ENCODE assay signal across 25 cellular contexts in the genomic region with DNA sequence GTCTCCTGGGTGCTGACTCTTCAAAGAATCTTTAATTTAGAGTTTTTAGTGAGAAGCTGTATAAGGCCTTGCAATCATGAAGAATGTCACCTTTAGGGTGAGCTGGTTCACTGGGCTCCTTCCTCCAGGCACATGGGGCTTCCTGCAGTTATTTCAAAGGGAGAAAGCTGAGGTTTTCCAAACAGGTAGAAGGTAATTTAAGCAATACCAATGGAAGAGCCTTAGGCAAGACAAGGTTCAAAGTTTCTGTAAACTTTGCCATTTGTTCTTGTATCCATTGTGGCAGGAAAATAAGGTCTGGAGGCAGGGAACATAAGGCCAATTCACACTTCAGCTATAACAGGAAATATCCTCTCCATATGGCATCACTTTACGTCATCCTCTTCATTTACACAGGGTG.
DNase-seq lines count a peak whose midpoint lies in the region; ATAC-seq and TF ChIP-seq lines count a peak whose summit lies in the region.
"Had no signal": no experiment of that assay in that cellular context is flagged by ENCODE, and none has a peak within 500 bp of the region (broad histone marks: within the 10 kb centered on the region; RNA-seq: fewer than 3 reads in every experiment).

No MANE protein-coding gene starts in this region.

- WGBS in GM23248 (ENCODE audit: low coverage in 1 of 2, low lambda C conversion rate in 2 of 2, missing lambda C conversion rate in 2 of 2), 2 experiments: 0 to 13% methylated on average over 1 of the region's 1 CpG
- 0% methylated on average over 1 of the region's 1 CpG for WGBS in liver
- 0% methylated on average over 1 of the region's 1 CpG for WGBS in smooth muscle cell (ENCODE audit: low lambda C conversion rate)

- no peaks in the 10 kb centered on the region for H3K9me2 ChIP-seq in GM23248 (ENCODE audit: insufficient read depth)

- no peaks in the 10 kb centered on the region for H3K36me3 Mint-ChIP-seq in T-cell
- H3K36me3 Mint-ChIP-seq: activated naive CD4-positive, alpha-beta T cell treated with anti-CD3 and anti-CD28 coated beads, Interleukin-2, amount 10 ng/mL, durations not matched to agents 7 days and 5 days; IgD-negative memory B cell had no signal

- no peak for TF ChIP-seq RAD21 in liver (IDR thresholded peaks at IDR 0.05)

- H3K9me3 ChIP-seq in GM23248 (ENCODE audit: low read depth) (no peaks in the 10 kb centered on the region), RWPE2 (ENCODE audit: severe bottlenecking) (peaks cover 4% of the 10 kb centered on the region), liver (ENCODE audit: control insufficient read depth in 4 of 4, low read length in 3 of 4) (no peaks in the 10 kb centered on the region), smooth muscle cell (replicated peaks; ENCODE audit: low read depth) (no peaks in the 10 kb centered on the region)
- H3K9me3 ChIP-seq: lower lobe of right lung had no signal

- no peak overlapping the region for H3K27ac ChIP-seq in GM23248
- H3K27ac ChIP-seq in RWPE2 (ENCODE audit: poor library complexity, severe bottlenecking): peak overlapping the region; percentile 5
- peak overlapping the region; percentile 53 to 68 for H3K27ac ChIP-seq in liver (ENCODE audit: low read depth in 1 of 2, low read length in 2 of 2)
- peak overlapping the region; percentile 94 for H3K27ac ChIP-seq in smooth muscle cell (ENCODE audit: low read depth)
- H3K27ac ChIP-seq: BLaER1, epithelial cell of prostate, lower lobe of right lung had no signal

- no peak overlapping the region for H3K9ac ChIP-seq in GM23248
- no peak overlapping the region for H3K9ac ChIP-seq in liver (ENCODE audit: low read depth in 1 of 2, low read length in 2 of 2)
- H3K9ac ChIP-seq in smooth muscle cell (ENCODE audit: low read depth): no peak overlapping the region
- H3K9ac ChIP-seq: BLaER1 had no signal

- in situ Hi-C loops in GM23248 (cut with MboI): no loop called here

- H3K36me3 ChIP-seq in GM23248 (ENCODE audit: low read depth) (no peaks in the 10 kb centered on the region), RWPE2 (ENCODE audit: low read depth) (no peaks in the 10 kb centered on the region), liver (ENCODE audit: control insufficient read depth in 4 of 4, insufficient read depth in 3 of 4, low read depth in 1 of 4, low read length in 3 of 4) (no peaks in the 10 kb centered on the region), smooth muscle cell (ENCODE audit: low read depth) (no peaks in the 10 kb centered on the region)
- H3K36me3 ChIP-seq: BLaER1, lower lobe of right lung had no signal

- H2AFZ ChIP-seq in GM23248 (peak overlapping the region; percentile 56; the same call in 1 of the 2 replicates), smooth muscle cell (ENCODE audit: low read depth) (no peak overlapping the region)

- no peak for TF ChIP-seq CTCF in RWPE2 (IDR thresholded peaks at IDR 0.05; ENCODE audit: poor library complexity, severe bottlenecking)
- no peak for TF ChIP-seq CTCF in liver (IDR thresholded peaks at IDR 0.05; ENCODE audit: low read depth, low read length, missing input control)
- no peak for TF ChIP-seq CTCF in smooth muscle cell (IDR thresholded peaks at IDR 0.05; ENCODE audit: borderline replicate concordance, insufficient read depth, poor library complexity, severe bottlenecking)
- TF ChIP-seq CTCF in GM10266 (IDR thresholded peaks at IDR 0.05; ENCODE audit: control insufficient read depth, insufficient read depth, low read depth, missing control alignments): no peak

- H3K4me1 ChIP-seq in GM23248 (ENCODE audit: insufficient read depth): peaks cover 9% of the 10 kb centered on the region
- H3K4me1 ChIP-seq in RWPE2 (ENCODE audit: insufficient read depth, poor library complexity, severe bottlenecking): peaks cover 16% of the 10 kb centered on the region
- H3K4me1 ChIP-seq in liver (ENCODE audit: control insufficient read depth in 4 of 4, insufficient read depth in 4 of 4, low read length in 3 of 4): peaks cover 0 to 12% (median 7%) of the 10 kb centered on the region in 4 donors
- H3K4me1 ChIP-seq in smooth muscle cell (ENCODE audit: low read depth): peaks cover 8% of the 10 kb centered on the region
- H3K4me1 ChIP-seq: BLaER1, lower lobe of right lung had no signal

- CTCF ChIA-PET in T-cell (lab: Charles Lee): interaction anchor here in 1 of 2 donors (0.5 kb wide), 1 partner anchor 213 kb away, joined by 4 read pairs; no protein-coding TSS in a partner anchor

- H3K27ac Mint-ChIP-seq in T-cell: no peak overlapping the region
- H3K27ac Mint-ChIP-seq: activated naive CD4-positive, alpha-beta T cell treated with anti-CD3 and anti-CD28 coated beads, Interleukin-2, amount 10 ng/mL, durations not matched to agents 7 days and 5 days; activated T-helper 1 cell treated with anti-CD3 and anti-CD28 coated beads, Interleukin-12 subunit alpha, Interleukin-12 subunit beta, Interleukin-2, Interleukin-4 antibody, amounts not matched to agents 30 ng/mL and 10 ng/mL and 1 ng/mL, durations not matched to agents 14 hours and 24 hours and 36 hours had no signal

- peaks cover 26 to 35% of the 10 kb centered on the region in 2 donors for H3K27me3 Mint-ChIP-seq in T-cell

- H3K9me3 Mint-ChIP-seq in T-cell: peaks cover 0 to 3% (median 0%) of the 10 kb centered on the region in 3 donors
- H3K9me3 Mint-ChIP-seq: activated naive CD4-positive, alpha-beta T cell treated with anti-CD3 and anti-CD28 coated beads, Interleukin-2, amount 10 ng/mL, durations not matched to agents 7 days and 5 days; activated T-helper 1 cell treated with anti-CD3 and anti-CD28 coated beads, Interleukin-12 subunit alpha, Interleukin-12 subunit beta, Interleukin-2, Interleukin-4 antibody, amounts not matched to agents 30 ng/mL and 10 ng/mL and 1 ng/mL, durations not matched to agents 14 hours and 24 hours and 36 hours had no signal

- POLR2A ChIA-PET in T-cell (lab: Charles Lee): no interaction called here

- 0 out of 3 replicates have a peak, but pooled peaks have one; percentile 19 for ATAC-seq in RWPE2 (ENCODE audit: low read depth)
- ATAC-seq in T-cell (replicated peaks in 1 of 4): no peak
- ATAC-seq in HG02885 (IDR thresholded peaks at IDR 0.05; ENCODE audit: poor library complexity, unreplicated experiment): no peak
- ATAC-seq in HG02610 (IDR thresholded peaks at IDR 0.05; ENCODE audit: unreplicated experiment): no peak
- ATAC-seq: activated CD4-positive, CD25-positive, alpha-beta regulatory T cell treated with anti-CD3 and anti-CD28 coated beads, Interleukin-2, amount 50 U/mL, for 24 hours; lower lobe of right lung had no signal

- H3K4me3 ChIP-seq in GM23248 (no peak overlapping the region), RWPE2 (ENCODE audit: severe bottlenecking) (no peak overlapping the region), liver (ENCODE audit: low read depth in 1 of 3, low read length in 3 of 3) (no peak overlapping the region), smooth muscle cell (no peak overlapping the region)
- H3K4me3 ChIP-seq: BLaER1, lower lobe of right lung had no signal

- H3K79me2 ChIP-seq in GM23248 (ENCODE audit: insufficient read depth) (no peaks in the 10 kb centered on the region), smooth muscle cell (ENCODE audit: low read depth) (no peaks in the 10 kb centered on the region)

- no peaks in the 10 kb centered on the region for H4K20me1 ChIP-seq in GM23248 (ENCODE audit: insufficient read depth)
- no peaks in the 10 kb centered on the region for H4K20me1 ChIP-seq in smooth muscle cell (ENCODE audit: low read depth)
- H4K20me1 ChIP-seq: BLaER1 had no signal

- H3K4me2 ChIP-seq in GM23248 (ENCODE audit: unreplicated experiment) (peak overlapping the region; percentile 39), smooth muscle cell (no peak overlapping the region)
- H3K4me2 ChIP-seq: BLaER1 had no signal

- 0 out of 2 replicates have a peak, but pooled peaks cover 6% of the 10 kb centered on the region for H3K27me3 ChIP-seq in GM23248 (replicated peaks; ENCODE audit: insufficient read depth)
- no peaks in the 10 kb centered on the region for H3K27me3 ChIP-seq in RWPE2 (ENCODE audit: insufficient read depth, poor library complexity, severe bottlenecking)
- no peaks in the 10 kb centered on the region for H3K27me3 ChIP-seq in liver (ENCODE audit: control insufficient read depth in 4 of 4, insufficient read depth in 4 of 4, low read length in 3 of 4)
- H3K27me3 ChIP-seq in smooth muscle cell (ENCODE audit: low read depth): no peaks in the 10 kb centered on the region
- H3K27me3 ChIP-seq: BLaER1 had no signal

- H3K4me3 Mint-ChIP-seq in T-cell: no peak overlapping the region
- H3K4me3 Mint-ChIP-seq: activated naive CD4-positive, alpha-beta T cell treated with anti-CD3 and anti-CD28 coated beads, Interleukin-2, amount 10 ng/mL, durations not matched to agents 7 days and 5 days; activated T-helper 1 cell treated with anti-CD3 and anti-CD28 coated beads, Interleukin-12 subunit alpha, Interleukin-12 subunit beta, Interleukin-2, Interleukin-4 antibody, amounts not matched to agents 30 ng/mL and 10 ng/mL and 1 ng/mL, durations not matched to agents 14 hours and 24 hours and 36 hours; IgD-negative memory B cell had no signal

- no peak for DNase-seq in GM23248
- DNase-seq in RWPE2 (ENCODE audit: low spot score): no peak
- DNase-seq in smooth muscle cell (lab: John Stamatoyannopoulos, UW; ENCODE audit: unreplicated experiment): no peak
- DNase-seq in T-cell: no peak
- DNase-seq in GM10266 (ENCODE audit: extremely low spot score): no peak
- DNase-seq: activated CD4-positive, alpha-beta T cell treated with anti-CD3 and anti-CD28 coated beads, Interleukin-2, amount 50 U/mL, for 48 hours; activated naive CD4-positive, alpha-beta T cell treated with anti-CD3 and anti-CD28 coated beads, Interleukin-2, amount 10 ng/mL, durations not matched to agents 7 days and 5 days; amniotic stem cell; Caco-2; effector CD8-positive, alpha-beta T cell; GDM1; lower lobe of right lung; NCI-H1092 treated with DMSO at 0.1 percent for 48 hours; NCI-H187; NCI-H526 treated with DMSO at 0.1 percent for 48 hours; stimulated activated CD4-positive, alpha-beta T cell treated with anti-CD3 and anti-CD28 coated beads, Interleukin-15, amount 100 ng/mL, for 24 hours; stimulated activated naive CD4-positive, alpha-beta T cell had no signal

- H3K4me1 Mint-ChIP-seq in T-cell: no peaks in the 10 kb centered on the region
- H3K4me1 Mint-ChIP-seq: activated naive CD4-positive, alpha-beta T cell treated with anti-CD3 and anti-CD28 coated beads, Interleukin-2, amount 10 ng/mL, durations not matched to agents 7 days and 5 days; IgD-negative memory B cell had no signal

- H3F3A ChIP-seq in GM23248 (ENCODE audit: insufficient read depth) (peaks cover 8% of the 10 kb centered on the region), smooth muscle cell (ENCODE audit: low read depth) (peaks cover 4% of the 10 kb centered on the region)

TF ChIP-seq in liver, 16 proteins besides CTCF, POLR2A, EP300 and RAD21 (continues in another document):
- TF ChIP-seq RXRA (IDR thresholded peaks at IDR 0.05): peak; percentile 51 to 76
- TF ChIP-seq, protein P1, sequence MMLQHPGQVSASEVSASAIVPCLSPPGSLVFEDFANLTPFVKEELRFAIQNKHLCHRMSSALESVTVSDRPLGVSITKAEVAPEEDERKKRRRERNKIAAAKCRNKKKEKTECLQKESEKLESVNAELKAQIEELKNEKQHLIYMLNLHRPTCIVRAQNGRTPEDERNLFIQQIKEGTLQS (IDR thresholded peaks at IDR 0.05): no peak
